In genomic region chr1:146046664-146047063, GRCh38 we compare ENCODE assay signal across 22 cellular contexts. TPM values are rescaled to one million over a fixed set of nuclear protein-coding genes. Genes with fewer than 3 reads are reported as not detected.
"Had no signal": no experiment of that assay in that cellular context is flagged by ENCODE, and none has a peak within 500 bp of the region (broad histone marks: within the 10 kb centered on the region; RNA-seq: fewer than 3 reads in every experiment).

No MANE protein-coding gene starts in this region.

- FAIRE-seq: HTR-8/SVneo, RCC 7860 had no signal

- H3K4me1 ChIP-seq: SJSA1 had no signal

- DNase-seq: Karpas-422, KG1, MM.1S, NCI-H1092 treated with DMSO at 0.1 percent for 48 hours, NCI-H1436, NCI-H2029, NCI-H2081 treated with DMSO at 0.1 percent for 48 hours, NCI-H226, NCI-H446, NCI-H510A, NCI-H524 treated with DMSO at 0.1 percent for 48 hours, NCI-H69, NCI-H774, Right ventricle myocardium superior, RPMI8226, SIG-M5 had no signal

- H3K27ac ChIP-seq: HL-60, SJSA1, SK-N-MC had no signal

- H3K9me3 ChIP-seq: SJSA1 had no signal

- H3K4me3 ChIP-seq: SJSA1, SK-N-MC had no signal

- H3K36me3 ChIP-seq: SJSA1 had no signal

- H3K27me3 ChIP-seq: SJSA1 had no signal

RNA-seq across cellular contexts. Expression of gene HJV, which starts 25.1 kb away (rescaled TPM):
- total RNA-seq: M059J, SJSA1 had no signal
